ENCODE assay signal across 13 cellular contexts in the genomic region with DNA sequence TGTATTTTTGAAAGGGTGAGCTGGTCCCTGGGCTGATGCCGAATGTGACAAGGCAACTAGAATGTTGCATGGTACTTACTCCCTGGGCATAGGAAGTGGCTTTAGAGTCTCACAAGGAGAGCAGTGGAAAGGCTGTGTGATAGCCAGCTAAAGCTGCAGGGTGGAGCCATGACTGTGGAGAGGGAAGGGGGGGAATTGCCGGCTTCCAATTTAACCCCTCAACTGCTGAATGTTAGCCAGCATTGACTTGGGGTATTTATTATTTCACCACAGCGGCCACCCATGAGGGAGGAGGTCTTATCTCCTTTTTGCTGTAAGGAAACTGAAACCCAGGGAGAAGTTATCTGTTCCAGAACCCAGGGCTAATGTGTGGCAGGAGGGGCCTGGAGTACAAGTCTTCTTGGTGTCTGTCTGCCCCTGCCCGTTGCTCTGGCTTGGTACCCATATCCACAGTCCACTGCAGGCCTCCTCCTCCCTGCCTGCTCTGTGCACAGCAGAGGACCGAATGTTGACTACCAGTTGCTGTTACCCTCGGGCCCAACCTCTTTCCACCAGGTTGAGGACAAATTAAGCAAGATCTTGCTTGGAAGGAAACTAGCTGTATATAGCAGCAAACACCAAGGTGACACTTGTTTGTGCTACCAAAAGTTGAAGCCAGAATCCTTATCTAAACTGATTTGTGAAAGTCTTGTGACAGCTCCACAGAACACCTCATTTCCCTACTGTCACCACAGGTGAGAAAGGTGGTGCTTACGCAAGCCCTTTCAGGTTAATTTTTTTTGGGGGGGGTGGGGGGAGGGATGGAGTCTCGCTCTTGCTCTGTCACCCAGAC. TPM values are rescaled to one million over a fixed set of nuclear protein-coding genes. Genes with fewer than 3 reads are reported as not detected.
DNase-seq lines count a peak whose midpoint lies in the region; ATAC-seq, FAIRE-seq and TF ChIP-seq lines count a peak whose summit lies in the region.
"Had no signal": no experiment of that assay in that cellular context is flagged by ENCODE, and none has a peak within 500 bp of the region (broad histone marks: within the 10 kb centered on the region; RNA-seq: fewer than 3 reads in every experiment).

No MANE protein-coding gene starts in this region.

- H3K36me3 ChIP-seq in psoas muscle (ENCODE audit: insufficient read depth in 1 of 2, low read depth in 1 of 2) (no peaks in the 10 kb centered on the region), small intestine (ENCODE audit: control insufficient read depth in 2 of 2, insufficient read depth in 2 of 2, low read length in 2 of 2) (no peaks in the 10 kb centered on the region)

- WGBS in right cardiac atrium, result 26% methylated on average over 8 of the region's 8 CpGs
- WGBS in psoas muscle, 3 donors, result 29 to 43% (median 41%) methylated on average over 7 to 8 of the region's 8 CpGs
- WGBS in small intestine, 3 donors, result 54 to 74% (median 61%) methylated on average over 8 of the region's 8 CpGs

- peak overlapping the region; percentile 78 for H3K27ac ChIP-seq in right cardiac atrium (ENCODE audit: low read length)
- peak overlapping the region; percentile 98 for H3K27ac ChIP-seq in psoas muscle
- H3K27ac ChIP-seq in small intestine (ENCODE audit: low read depth in 1 of 2, low read length in 1 of 2), result peak overlapping the region in 1 of 2 donors; percentile 90

- no peak for TF ChIP-seq CTCF in psoas muscle (IDR thresholded peaks at IDR 0.05)

- DNase-seq in D341Med (ENCODE audit: low spot score) (peak; percentile 34), UCSD-AML1 (lab: John Stamatoyannopoulos, UW; ENCODE audit: unreplicated experiment) (peak; percentile 65), right cardiac atrium (peak in 2 of 3 donors; percentile 45 to 74), psoas muscle (no peak), amniotic stem cell (lab: John Stamatoyannopoulos, UW) (no peak), small intestine (no peak), NCI-H1930 (lab: John Stamatoyannopoulos, UW) (no peak)
- DNase-seq: activated CD8-positive, alpha-beta memory T cell treated with anti-CD3 and anti-CD28 coated beads, Interleukin-2, amount 50 U/mL, for 48 hours; NCI-H526 treated with DMSO at 0.1 percent for 48 hours; stimulated activated CD4-positive, alpha-beta T cell treated with anti-CD3 and anti-CD28 coated beads, Interleukin-12 subunit alpha, Interleukin-12 subunit beta, amount 100 ng/mL, for 4 hours; T-cell had no signal

- H3K4me1 ChIP-seq in right cardiac atrium (ENCODE audit: control insufficient read depth, insufficient read depth, low read length) (peaks cover 53% of the 10 kb centered on the region), psoas muscle (peaks cover 80% of the 10 kb centered on the region), small intestine (ENCODE audit: control insufficient read depth in 2 of 2, insufficient read depth in 1 of 2, low read depth in 1 of 2, low read length in 1 of 2) (peaks cover 0 to 19% of the 10 kb centered on the region in 2 donors)

- intact Hi-C loops in right cardiac atrium (cut with DNase I), result no loop called here
- intact Hi-C loops in psoas muscle (cut with DNase I), result no loop called here

- H3K9me3 ChIP-seq in right cardiac atrium (ENCODE audit: control insufficient read depth, low read length) (no peaks in the 10 kb centered on the region), psoas muscle (no peaks in the 10 kb centered on the region), small intestine (ENCODE audit: control insufficient read depth, low read depth) (no peaks in the 10 kb centered on the region)

- no peak for FAIRE-seq in small intestine (lab: Jason Lieb, UNC)

- no peak overlapping the region for H3K4me3 ChIP-seq in right cardiac atrium (ENCODE audit: low read length)
- peak overlapping the region; percentile 81 for H3K4me3 ChIP-seq in psoas muscle
- H3K4me3 ChIP-seq in small intestine (ENCODE audit: low read depth in 1 of 2, low read length in 2 of 2), result no peak overlapping the region
- H3K4me3 ChIP-seq: BLaER1 treated with 17β-estradiol and CSF1 and Interleukin-3, amounts not matched to agents 10 nM and 100 nM had no signal

- H3K27me3 ChIP-seq in right cardiac atrium (ENCODE audit: control insufficient read depth, insufficient read depth) (no peaks in the 10 kb centered on the region), psoas muscle (ENCODE audit: insufficient read depth in 3 of 3, low read length in 2 of 3) (no peaks in the 10 kb centered on the region), small intestine (ENCODE audit: control insufficient read depth in 2 of 2, insufficient read depth in 2 of 2, low read length in 2 of 2) (no peaks in the 10 kb centered on the region)
- H3K27me3 ChIP-seq: BLaER1 treated with 17β-estradiol and CSF1 and Interleukin-3, amounts not matched to agents 10 nM and 100 nM had no signal

- peak; percentile 30 to 34 for ATAC-seq in right cardiac atrium
- no peak for ATAC-seq in psoas muscle
- no peak for ATAC-seq in HG02938 (IDR thresholded peaks at IDR 0.05; ENCODE audit: unreplicated experiment)
- ATAC-seq: T-cell had no signal

RNA-seq across cellular contexts. Expression of a gene that starts 37.6 kb away (rescaled TPM):
- total RNA-seq in right cardiac atrium, result 10 to 100 TPM; 35.2 to 50.5 (median 37.8) TPM
- polyA plus RNA-seq in right cardiac atrium, result 19.1 TPM
- total RNA-seq in psoas muscle, result 10 to 100 TPM; 47.2 to 77.2 (median 54.5) TPM
- 10 to 100 TPM; 26.4 to 56.4 (median 54.1) TPM for polyA plus RNA-seq in psoas muscle
- 10 to 100 TPM; 15.2 to 29.9 (median 16.8) TPM for polyA plus RNA-seq in small intestine

RNA-seq across cellular contexts. Expression of a gene that starts 55.9 kb away (rescaled TPM):
- total RNA-seq in right cardiac atrium, result not detected
- 0.11 TPM for polyA plus RNA-seq in right cardiac atrium
- 10 to 100 TPM in 1 of 4 donors, under 1 TPM in 2, not detected in 1; 0.17 to 21.1 (median 0.82) TPM for total RNA-seq in psoas muscle
- under 1 TPM; 0.03 to 0.24 (median 0.18) TPM for polyA plus RNA-seq in psoas muscle
- polyA plus RNA-seq in small intestine, result 10 to 100 TPM in 1 of 3 donors, 1 to 10 TPM in 1, under 1 TPM in 1; 0.10 to 13.4 (median 3.0) TPM

Comparison
In these comparisons a context has a peak if more than half of its experiments do, and no peak if none do; other contexts are left out.
1. DNase-seq: peak in D341Med (single experiment), UCSD-AML1 (single experiment) and right cardiac atrium (2 of 3); none in psoas muscle (0 of 2), amniotic stem cell (single experiment), small intestine (single experiment) and NCI-H1930 (0 of 2).
2. ATAC-seq: peak in right cardiac atrium (2 of 2); none in psoas muscle (0 of 4) and HG02938 (single experiment).